In genomic region chr5:841036-841435, GRCh38 we compare ENCODE assay signal across 4 cellular contexts. TPM values are rescaled to one million over a fixed set of nuclear protein-coding genes. Genes with fewer than 3 reads are reported as not detected.
"Had no signal": no experiment of that assay in that cellular context is flagged by ENCODE, and none has a peak within 500 bp of the region (broad histone marks: within the 10 kb centered on the region; RNA-seq: fewer than 3 reads in every experiment).

No MANE protein-coding gene starts in this region.

RNA-seq across cellular contexts. Expression of gene ZDHHC11B, which starts 56.5 kb away (rescaled TPM):
- total RNA-seq: glomerular endothelial cell, osteocyte, pulmonary artery endothelial cell, smooth muscle cell had no signal
- polyA plus RNA-seq: smooth muscle cell had no signal
